Comparison of ENCODE assay signal across 8 cellular contexts in the genomic region with DNA sequence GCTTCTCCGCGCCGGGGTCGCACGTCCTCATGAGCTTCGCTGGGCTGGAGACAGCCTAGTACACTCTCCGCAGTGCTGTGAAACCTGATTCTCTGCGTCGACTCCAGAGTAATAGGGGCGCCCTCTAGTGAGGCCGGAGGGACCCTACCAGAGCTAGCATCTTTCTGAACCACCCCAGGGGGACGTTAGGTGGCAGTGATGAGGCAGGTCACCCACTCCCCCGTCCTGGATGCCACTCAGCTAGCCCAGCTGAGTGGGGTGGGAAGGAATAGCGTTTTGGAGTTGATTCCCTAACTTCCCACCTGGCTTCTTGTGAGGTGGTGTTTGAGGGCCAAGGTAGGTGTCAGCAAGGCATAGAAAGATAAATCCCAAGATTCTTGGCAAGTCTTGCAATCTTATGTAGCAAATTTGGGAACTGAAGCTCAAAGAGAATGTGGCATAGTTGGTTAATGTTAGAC. TPM values are rescaled to one million over a fixed set of nuclear protein-coding genes. Genes with fewer than 3 reads are reported as not detected.
DNase-seq lines count a peak whose midpoint lies in the region; ATAC-seq and TF ChIP-seq lines count a peak whose summit lies in the region.

No MANE protein-coding gene starts in this region.

- peak overlapping the region; percentile 55 for H3K4me3 ChIP-seq in SK-N-MC
- peak overlapping the region; percentile 23 for H3K4me3 ChIP-seq in upper lobe of right lung

- peak overlapping the region; percentile 82 for H3K4me3 Mint-ChIP-seq in activated naive CD4-positive, alpha-beta T cell treated with anti-CD3 and anti-CD28 coated beads, Interleukin-2, amount 50 U/mL, for 24 hours

- intact Hi-C loops in Right ventricle myocardium superior (cut with DNase I) (loop anchor here (10.0 kb wide), 1 partner anchor 73 kb away; no protein-coding TSS in a partner anchor), posterior vena cava (cut with DNase I) (no loop called here), upper lobe of right lung (cut with DNase I) (no loop called here)

- H3K36me3 ChIP-seq in SK-N-MC (ENCODE audit: insufficient read depth, low read length) (no peaks in the 10 kb centered on the region), upper lobe of right lung (no peaks in the 10 kb centered on the region)

- ATAC-seq in HG02623 (IDR thresholded peaks at IDR 0.05; ENCODE audit: unreplicated experiment) = peak; percentile 96
- peak; percentile 98 for ATAC-seq in Right ventricle myocardium superior (ENCODE audit: poor library complexity)
- ATAC-seq in upper lobe of right lung = peak; percentile 92

- H3K36me3 Mint-ChIP-seq in activated naive CD4-positive, alpha-beta T cell treated with anti-CD3 and anti-CD28 coated beads, Interleukin-2, amount 50 U/mL, for 24 hours = no peaks in the 10 kb centered on the region

- peaks cover 42% of the 10 kb centered on the region for H3K27me3 Mint-ChIP-seq in activated naive CD4-positive, alpha-beta T cell treated with anti-CD3 and anti-CD28 coated beads, Interleukin-2, amount 50 U/mL, for 24 hours

- TF ChIP-seq CTCF in GM12801 (IDR thresholded peaks at IDR 0.05; ENCODE audit: extremely low read depth, insufficient read length) (peak; percentile 91), upper lobe of right lung (IDR thresholded peaks at IDR 0.05) (peak; percentile 98)

- DNase-seq in NCI-H1048 (lab: John Stamatoyannopoulos, UW) (peak; percentile 84), SK-N-MC (ENCODE audit: low read depth, low spot score) (peak; percentile 69), Right ventricle myocardium superior (peak; percentile 90), posterior vena cava (ENCODE audit: low spot score) (peak; percentile 94), upper lobe of right lung (peak; percentile 85)

- peak overlapping the region; percentile 46 for H3K9ac ChIP-seq in SK-N-MC (ENCODE audit: insufficient read length)

- H3K9me3 ChIP-seq in SK-N-MC (ENCODE audit: low read depth, low read length) (no peaks in the 10 kb centered on the region), upper lobe of right lung (no peaks in the 10 kb centered on the region)

- peaks cover 47% of the 10 kb centered on the region for H3K27me3 ChIP-seq in upper lobe of right lung

- H3K4me1 ChIP-seq in upper lobe of right lung = peaks cover 17% of the 10 kb centered on the region

- no peaks in the 10 kb centered on the region for H3K9me3 Mint-ChIP-seq in activated naive CD4-positive, alpha-beta T cell treated with anti-CD3 and anti-CD28 coated beads, Interleukin-2, amount 50 U/mL, for 24 hours

- peaks cover 34% of the 10 kb centered on the region for H3K4me1 Mint-ChIP-seq in activated naive CD4-positive, alpha-beta T cell treated with anti-CD3 and anti-CD28 coated beads, Interleukin-2, amount 50 U/mL, for 24 hours

- H3K27ac ChIP-seq in SK-N-MC (no peak overlapping the region), upper lobe of right lung (no peak overlapping the region)

- no peak overlapping the region for H3K27ac Mint-ChIP-seq in activated naive CD4-positive, alpha-beta T cell treated with anti-CD3 and anti-CD28 coated beads, Interleukin-2, amount 50 U/mL, for 24 hours

RNA-seq across cellular contexts. Expression of a gene that starts 4.0 kb away (rescaled TPM):
- not detected for total RNA-seq in Right ventricle myocardium superior
- not detected for total RNA-seq in posterior vena cava
- total RNA-seq in upper lobe of right lung = not detected

RNA-seq across cellular contexts. Expression of a gene that starts 4.2 kb away (rescaled TPM):
- total RNA-seq in Right ventricle myocardium superior (0.08 TPM), posterior vena cava (1 to 10 TPM in 1 of 2 donors, under 1 TPM in 1; 0.57 to 2.7 TPM), upper lobe of right lung (3.8 TPM)

RNA-seq across cellular contexts. Expression of a gene that starts 11.5 kb away (rescaled TPM):
- total RNA-seq in Right ventricle myocardium superior (0.56 TPM), posterior vena cava (1 to 10 TPM in 1 of 2 donors, under 1 TPM in 1; 0.81 to 5.3 TPM), upper lobe of right lung (138 TPM)

RNA-seq across cellular contexts. Expression of a gene that starts 11.6 kb away (rescaled TPM):
- total RNA-seq in Right ventricle myocardium superior (1.2 TPM), posterior vena cava (1 to 10 TPM in 1 of 2 donors, under 1 TPM in 1; 0.62 to 4.4 TPM), upper lobe of right lung (327 TPM)

Comparison
In these comparisons a context has a peak if more than half of its experiments do, and no peak if none do; other contexts are left out.
1. RNA of a gene that starts 11.5 kb away (total RNA-seq): 138 TPM in upper lobe of right lung (single experiment); 0.81 to 5.3 TPM in posterior vena cava and 0.56 TPM in Right ventricle myocardium superior (single experiment); every median in the first group is over 10 times any median in the second.
2. Peak in every context shown above with its lines, with median percentiles within 50 percentile points of each other: ATAC-seq and DNase-seq.